ENCODE assay signal across 9 cellular contexts in genomic region chr13:29472317-29472961, GRCh38.
DNase-seq lines count a peak whose midpoint lies in the region; ATAC-seq and TF ChIP-seq lines count a peak whose summit lies in the region.
"Had no signal": no experiment of that assay in that cellular context is flagged by ENCODE, and none has a peak within 500 bp of the region (broad histone marks: within the 10 kb centered on the region; RNA-seq: fewer than 3 reads in every experiment).

No MANE protein-coding gene starts in this region.

- no peaks in the 10 kb centered on the region for H4K20me1 ChIP-seq in osteoblast (ENCODE audit: insufficient read depth, low read length)

- H3K9me3 ChIP-seq in esophagus muscularis mucosa (no peaks in the 10 kb centered on the region), osteoblast (ENCODE audit: low read depth, low read length) (no peaks in the 10 kb centered on the region)
- H3K9me3 ChIP-seq: ovary had no signal

- no peaks in the 10 kb centered on the region for H3K4me1 ChIP-seq in esophagus muscularis mucosa
- H3K4me1 ChIP-seq in osteoblast (ENCODE audit: insufficient read depth, low read length) = no peaks in the 10 kb centered on the region

- no peak overlapping the region for H3K4me2 ChIP-seq in osteoblast (ENCODE audit: insufficient read depth, low read length)

- no peak overlapping the region for H3K4me3 ChIP-seq in esophagus muscularis mucosa
- H3K4me3 ChIP-seq in osteoblast (ENCODE audit: insufficient read depth, low read length) = no peak overlapping the region
- H3K4me3 ChIP-seq: ovary had no signal

- WGBS in esophagus muscularis mucosa = 59% methylated on average over 6 of the region's 6 CpGs

- no peaks in the 10 kb centered on the region for H3K79me2 ChIP-seq in osteoblast (ENCODE audit: insufficient read depth, low read length)

- no peak overlapping the region for H2AFZ ChIP-seq in osteoblast (ENCODE audit: low read length)

- DNase-seq in AML-193 (lab: John Stamatoyannopoulos, UW) (peak; percentile 72 to 76), NCI-H1930 (lab: John Stamatoyannopoulos, UW) (peak; percentile 32 to 33), esophagus muscularis mucosa (ENCODE audit: extremely low spot score) (no peak), osteoblast (ENCODE audit: insufficient read length, low spot score, missing footprints) (no peak), 8988T (no peak)
- DNase-seq in activated CD4-positive, alpha-beta T cell treated with anti-CD3 and anti-CD28 coated beads, Interleukin-2, amount 50 U/mL, for 48 hours = peak; percentile 53 to 68

- no peak for TF ChIP-seq EP300 in esophagus muscularis mucosa (IDR thresholded peaks at IDR 0.05)

- TF ChIP-seq CTCF in esophagus muscularis mucosa (IDR thresholded peaks at IDR 0.05) (peak; percentile 62 to 80 (median 67)), osteoblast (IDR thresholded peaks at IDR 0.05; ENCODE audit: extremely low read depth, low read depth, low read length) (peak; percentile 100)

- no peak overlapping the region for H3K27ac ChIP-seq in esophagus muscularis mucosa (replicated peaks in 1 of 4)
- no peak overlapping the region for H3K27ac ChIP-seq in osteoblast (ENCODE audit: low read depth, low read length)
- H3K27ac ChIP-seq: ovary had no signal

- H3K27me3 ChIP-seq in esophagus muscularis mucosa (no peaks in the 10 kb centered on the region), osteoblast (ENCODE audit: insufficient read depth, low read length) (peaks cover 10% of the 10 kb centered on the region)
- H3K27me3 ChIP-seq: ovary had no signal

- intact Hi-C loops in esophagus muscularis mucosa (cut with DNase I) = no loop called here

- no peaks in the 10 kb centered on the region for H3K36me3 ChIP-seq in esophagus muscularis mucosa
- H3K36me3 ChIP-seq in osteoblast (ENCODE audit: insufficient read depth, low read length) = no peaks in the 10 kb centered on the region
- H3K36me3 ChIP-seq: ovary had no signal

- ATAC-seq in GM18907 (IDR thresholded peaks at IDR 0.05; ENCODE audit: unreplicated experiment) = peak; percentile 60
- ATAC-seq in HG02870 (IDR thresholded peaks at IDR 0.05; ENCODE audit: unreplicated experiment) = no peak

- no peak for TF ChIP-seq POLR2A in esophagus muscularis mucosa (IDR thresholded peaks at IDR 0.05; ENCODE audit: low read depth)

Comparison
In these comparisons a context has a peak if more than half of its experiments do, and no peak if none do; other contexts are left out.
1. DNase-seq: peak in AML-193 (2 of 2), NCI-H1930 (2 of 2) and activated CD4-positive, alpha-beta T cell treated with anti-CD3 and anti-CD28 coated beads, Interleukin-2, amount 50 U/mL, for 48 hours (2 of 2); none in esophagus muscularis mucosa (single experiment), osteoblast (single experiment) and 8988T (single experiment).